In the genomic region with DNA sequence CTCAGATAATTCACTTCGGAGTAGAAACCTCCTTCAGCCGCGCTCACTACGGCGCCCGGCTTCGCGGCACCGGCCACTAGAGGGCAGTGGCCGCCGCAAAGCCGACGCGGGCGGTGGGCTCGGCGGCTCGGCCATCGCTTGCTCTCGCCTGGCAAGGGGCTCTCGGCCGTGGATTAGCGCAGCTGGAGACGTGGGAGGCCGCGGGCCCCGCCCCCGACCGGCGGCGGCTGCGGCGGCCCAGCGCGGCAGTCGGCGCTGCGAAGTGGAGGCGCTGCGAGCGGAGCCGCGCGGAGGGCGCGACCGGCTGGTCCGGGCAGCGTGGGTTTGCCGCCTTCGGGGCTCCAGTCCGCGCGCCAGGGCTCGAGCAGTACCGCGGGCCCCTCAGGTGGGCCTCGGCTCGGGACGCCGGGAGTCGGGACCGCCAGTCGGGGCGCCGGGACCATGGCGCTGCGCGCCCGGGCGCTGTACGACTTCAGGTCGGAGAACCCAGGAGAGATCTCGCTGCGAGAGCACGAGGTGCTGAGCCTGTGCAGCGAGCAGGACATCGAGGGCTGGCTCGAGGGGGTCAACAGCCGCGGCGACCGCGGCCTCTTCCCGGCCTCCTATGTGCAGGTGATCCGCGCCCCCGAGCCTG, we compare ENCODE assay signal across 1 cellular context.
TF ChIP-seq lines count a peak whose summit lies in the region.

A gene with protein sequence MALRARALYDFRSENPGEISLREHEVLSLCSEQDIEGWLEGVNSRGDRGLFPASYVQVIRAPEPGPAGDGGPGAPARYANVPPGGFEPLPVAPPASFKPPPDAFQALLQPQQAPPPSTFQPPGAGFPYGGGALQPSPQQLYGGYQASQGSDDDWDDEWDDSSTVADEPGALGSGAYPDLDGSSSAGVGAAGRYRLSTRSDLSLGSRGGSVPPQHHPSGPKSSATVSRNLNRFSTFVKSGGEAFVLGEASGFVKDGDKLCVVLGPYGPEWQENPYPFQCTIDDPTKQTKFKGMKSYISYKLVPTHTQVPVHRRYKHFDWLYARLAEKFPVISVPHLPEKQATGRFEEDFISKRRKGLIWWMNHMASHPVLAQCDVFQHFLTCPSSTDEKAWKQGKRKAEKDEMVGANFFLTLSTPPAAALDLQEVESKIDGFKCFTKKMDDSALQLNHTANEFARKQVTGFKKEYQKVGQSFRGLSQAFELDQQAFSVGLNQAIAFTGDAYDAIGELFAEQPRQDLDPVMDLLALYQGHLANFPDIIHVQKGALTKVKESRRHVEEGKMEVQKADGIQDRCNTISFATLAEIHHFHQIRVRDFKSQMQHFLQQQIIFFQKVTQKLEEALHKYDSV (plus strand): TSS at position 248 of the 634 bp plus-strand sequence. CDS start 194 bp downstream, at position 442.

TF ChIP-seq in HepG2, 621 proteins besides CTCF, POLR2A, EP300 and RAD21 (continued from another document):
- no peak for TF ChIP-seq MTA1 (CRISPR knock-in tag; IDR thresholded peaks at IDR 0.05; ENCODE audit: borderline replicate concordance)
- TF ChIP-seq ZNF841 (CRISPR knock-in tag; IDR thresholded peaks at IDR 0.05; ENCODE audit: borderline replicate concordance) = no peak
- TF ChIP-seq ZC3H4 (CRISPR knock-in tag; IDR thresholded peaks at IDR 0.05; ENCODE audit: borderline replicate concordance) = no peak
- TF ChIP-seq CHCHD3 (CRISPR knock-in tag; IDR thresholded peaks at IDR 0.05) = no peak
- TF ChIP-seq, protein P1, sequence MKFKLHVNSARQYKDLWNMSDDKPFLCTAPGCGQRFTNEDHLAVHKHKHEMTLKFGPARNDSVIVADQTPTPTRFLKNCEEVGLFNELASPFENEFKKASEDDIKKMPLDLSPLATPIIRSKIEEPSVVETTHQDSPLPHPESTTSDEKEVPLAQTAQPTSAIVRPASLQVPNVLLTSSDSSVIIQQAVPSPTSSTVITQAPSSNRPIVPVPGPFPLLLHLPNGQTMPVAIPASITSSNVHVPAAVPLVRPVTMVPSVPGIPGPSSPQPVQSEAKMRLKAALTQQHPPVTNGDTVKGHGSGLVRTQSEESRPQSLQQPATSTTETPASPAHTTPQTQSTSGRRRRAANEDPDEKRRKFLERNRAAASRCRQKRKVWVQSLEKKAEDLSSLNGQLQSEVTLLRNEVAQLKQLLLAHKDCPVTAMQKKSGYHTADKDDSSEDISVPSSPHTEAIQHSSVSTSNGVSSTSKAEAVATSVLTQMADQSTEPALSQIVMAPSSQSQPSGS (CRISPR knock-in tag; IDR thresholded peaks at IDR 0.05) = no peak
- no peak for TF ChIP-seq SP1 (IDR thresholded peaks at IDR 0.05)
- peak; percentile 75 for TF ChIP-seq SP1 (CRISPR knock-in tag; IDR thresholded peaks at IDR 0.05)
- TF ChIP-seq ASH2L (IDR thresholded peaks at IDR 0.05; ENCODE audit: insufficient read length, low read depth, low read length) = peak; percentile 52
- no peak for TF ChIP-seq GZF1 (CRISPR knock-in tag; IDR thresholded peaks at IDR 0.05)
- peak; percentile 69 for TF ChIP-seq PHF8 (CRISPR knock-in tag; IDR thresholded peaks at IDR 0.05)
- no peak; the same call in 1 of the 2 replicates for TF ChIP-seq ZNF782 (CRISPR knock-in tag; IDR thresholded peaks at IDR 0.05; ENCODE audit: borderline replicate concordance)
- peak; percentile 75; the same call in 1 of the 2 replicates for TF ChIP-seq ZNF614 (CRISPR knock-in tag; IDR thresholded peaks at IDR 0.05; ENCODE audit: borderline replicate concordance)
- no peak for TF ChIP-seq CC2D1A (CRISPR knock-in tag; IDR thresholded peaks at IDR 0.05)
- TF ChIP-seq, protein P2, sequence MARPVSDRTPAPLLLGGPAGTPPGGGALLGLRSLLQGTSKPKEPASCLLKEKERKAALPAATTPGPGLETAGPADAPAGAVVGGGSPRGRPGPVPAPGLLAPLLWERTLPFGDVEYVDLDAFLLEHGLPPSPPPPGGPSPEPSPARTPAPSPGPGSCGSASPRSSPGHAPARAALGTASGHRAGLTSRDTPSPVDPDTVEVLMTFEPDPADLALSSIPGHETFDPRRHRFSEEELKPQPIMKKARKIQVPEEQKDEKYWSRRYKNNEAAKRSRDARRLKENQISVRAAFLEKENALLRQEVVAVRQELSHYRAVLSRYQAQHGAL (CRISPR knock-in tag; IDR thresholded peaks at IDR 0.05; ENCODE audit: not compliant biosample characterization) = no peak
- TF ChIP-seq, protein P3, sequence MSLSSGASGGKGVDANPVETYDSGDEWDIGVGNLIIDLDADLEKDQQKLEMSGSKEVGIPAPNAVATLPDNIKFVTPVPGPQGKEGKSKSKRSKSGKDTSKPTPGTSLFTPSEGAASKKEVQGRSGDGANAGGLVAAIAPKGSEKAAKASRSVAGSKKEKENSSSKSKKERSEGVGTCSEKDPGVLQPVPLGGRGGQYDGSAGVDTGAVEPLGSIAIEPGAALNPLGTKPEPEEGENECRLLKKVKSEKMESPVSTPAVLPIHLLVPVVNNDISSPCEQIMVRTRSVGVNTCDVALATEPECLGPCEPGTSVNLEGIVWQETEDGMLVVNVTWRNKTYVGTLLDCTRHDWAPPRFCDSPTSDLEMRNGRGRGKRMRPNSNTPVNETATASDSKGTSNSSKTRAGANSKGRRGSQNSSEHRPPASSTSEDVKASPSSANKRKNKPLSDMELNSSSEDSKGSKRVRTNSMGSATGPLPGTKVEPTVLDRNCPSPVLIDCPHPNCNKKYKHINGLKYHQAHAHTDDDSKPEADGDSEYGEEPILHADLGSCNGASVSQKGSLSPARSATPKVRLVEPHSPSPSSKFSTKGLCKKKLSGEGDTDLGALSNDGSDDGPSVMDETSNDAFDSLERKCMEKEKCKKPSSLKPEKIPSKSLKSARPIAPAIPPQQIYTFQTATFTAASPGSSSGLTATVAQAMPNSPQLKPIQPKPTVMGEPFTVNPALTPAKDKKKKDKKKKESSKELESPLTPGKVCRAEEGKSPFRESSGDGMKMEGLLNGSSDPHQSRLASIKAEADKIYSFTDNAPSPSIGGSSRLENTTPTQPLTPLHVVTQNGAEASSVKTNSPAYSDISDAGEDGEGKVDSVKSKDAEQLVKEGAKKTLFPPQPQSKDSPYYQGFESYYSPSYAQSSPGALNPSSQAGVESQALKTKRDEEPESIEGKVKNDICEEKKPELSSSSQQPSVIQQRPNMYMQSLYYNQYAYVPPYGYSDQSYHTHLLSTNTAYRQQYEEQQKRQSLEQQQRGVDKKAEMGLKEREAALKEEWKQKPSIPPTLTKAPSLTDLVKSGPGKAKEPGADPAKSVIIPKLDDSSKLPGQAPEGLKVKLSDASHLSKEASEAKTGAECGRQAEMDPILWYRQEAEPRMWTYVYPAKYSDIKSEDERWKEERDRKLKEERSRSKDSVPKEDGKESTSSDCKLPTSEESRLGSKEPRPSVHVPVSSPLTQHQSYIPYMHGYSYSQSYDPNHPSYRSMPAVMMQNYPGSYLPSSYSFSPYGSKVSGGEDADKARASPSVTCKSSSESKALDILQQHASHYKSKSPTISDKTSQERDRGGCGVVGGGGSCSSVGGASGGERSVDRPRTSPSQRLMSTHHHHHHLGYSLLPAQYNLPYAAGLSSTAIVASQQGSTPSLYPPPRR (CRISPR knock-in tag; IDR thresholded peaks at IDR 0.05; ENCODE audit: borderline replicate concordance) = no peak
- TF ChIP-seq ZNF616 (CRISPR knock-in tag; IDR thresholded peaks at IDR 0.05; ENCODE audit: low read depth) = no peak
- peak; percentile 59; the same call in 1 of the 2 replicates for TF ChIP-seq ZNF331 (CRISPR knock-in tag; IDR thresholded peaks at IDR 0.05)
- TF ChIP-seq, protein P4, sequence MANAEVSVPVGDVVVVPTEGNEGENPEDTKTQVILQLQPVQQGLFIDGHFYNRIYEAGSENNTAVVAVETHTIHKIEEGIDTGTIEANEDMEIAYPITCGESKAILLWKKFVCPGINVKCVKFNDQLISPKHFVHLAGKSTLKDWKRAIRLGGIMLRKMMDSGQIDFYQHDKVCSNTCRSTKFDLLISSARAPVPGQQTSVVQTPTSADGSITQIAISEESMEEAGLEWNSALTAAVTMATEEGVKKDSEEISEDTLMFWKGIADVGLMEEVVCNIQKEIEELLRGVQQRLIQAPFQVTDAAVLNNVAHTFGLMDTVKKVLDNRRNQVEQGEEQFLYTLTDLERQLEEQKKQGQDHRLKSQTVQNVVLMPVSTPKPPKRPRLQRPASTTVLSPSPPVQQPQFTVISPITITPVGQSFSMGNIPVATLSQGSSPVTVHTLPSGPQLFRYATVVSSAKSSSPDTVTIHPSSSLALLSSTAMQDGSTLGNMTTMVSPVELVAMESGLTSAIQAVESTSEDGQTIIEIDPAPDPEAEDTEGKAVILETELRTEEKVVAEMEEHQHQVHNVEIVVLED (CRISPR knock-in tag; IDR thresholded peaks at IDR 0.05; ENCODE audit: borderline replicate concordance) = peak; percentile 80
- peak; percentile 46; the same call in 1 of the 2 replicates for TF ChIP-seq ZSCAN21 (CRISPR knock-in tag; IDR thresholded peaks at IDR 0.05; ENCODE audit: borderline replicate concordance)
- TF ChIP-seq SIN3B (IDR thresholded peaks at IDR 0.05; ENCODE audit: low read length) = peak; percentile 61; the same call in 1 of the 2 replicates
- TF ChIP-seq HMGA1 (CRISPR knock-in tag; conservative IDR thresholded peaks at IDR 0.05) = no peak
- TF ChIP-seq SYNCRIP (IDR thresholded peaks at IDR 0.05; ENCODE audit: insufficient read depth, low read depth, low read length) = no peak
- no peak for TF ChIP-seq MEF2D (CRISPR knock-in tag; IDR thresholded peaks at IDR 0.05)
- TF ChIP-seq SIN3A (IDR thresholded peaks at IDR 0.05; ENCODE audit: borderline replicate concordance, low read depth, low read length) = 0 out of 2 replicates have a peak, but pooled peaks have one; percentile 35
- TF ChIP-seq, protein P5, sequence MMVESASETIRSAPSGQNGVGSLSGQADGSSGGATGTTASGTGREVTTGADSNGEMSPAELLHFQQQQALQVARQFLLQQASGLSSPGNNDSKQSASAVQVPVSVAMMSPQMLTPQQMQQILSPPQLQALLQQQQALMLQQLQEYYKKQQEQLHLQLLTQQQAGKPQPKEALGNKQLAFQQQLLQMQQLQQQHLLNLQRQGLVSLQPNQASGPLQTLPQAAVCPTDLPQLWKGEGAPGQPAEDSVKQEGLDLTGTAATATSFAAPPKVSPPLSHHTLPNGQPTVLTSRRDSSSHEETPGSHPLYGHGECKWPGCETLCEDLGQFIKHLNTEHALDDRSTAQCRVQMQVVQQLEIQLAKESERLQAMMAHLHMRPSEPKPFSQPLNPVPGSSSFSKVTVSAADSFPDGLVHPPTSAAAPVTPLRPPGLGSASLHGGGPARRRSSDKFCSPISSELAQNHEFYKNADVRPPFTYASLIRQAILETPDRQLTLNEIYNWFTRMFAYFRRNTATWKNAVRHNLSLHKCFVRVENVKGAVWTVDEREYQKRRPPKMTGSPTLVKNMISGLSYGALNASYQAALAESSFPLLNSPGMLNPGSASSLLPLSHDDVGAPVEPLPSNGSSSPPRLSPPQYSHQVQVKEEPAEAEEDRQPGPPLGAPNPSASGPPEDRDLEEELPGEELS (CRISPR knock-in tag; IDR thresholded peaks at IDR 0.05) = peak; percentile 29; the same call in 1 of the 2 replicates
- no peak for TF ChIP-seq EHMT2 (IDR thresholded peaks at IDR 0.05; ENCODE audit: borderline replicate concordance, low read depth, low read length)
- TF ChIP-seq PPARG (CRISPR knock-in tag; conservative IDR thresholded peaks at IDR 0.05) = no peak; the same call in 1 of the 2 replicates
- no peak for TF ChIP-seq ZNF703 (CRISPR knock-in tag; IDR thresholded peaks at IDR 0.05; ENCODE audit: borderline replicate concordance)
- no peak for TF ChIP-seq ZNF224 (CRISPR knock-in tag; IDR thresholded peaks at IDR 0.05)
- TF ChIP-seq STAT5B (CRISPR knock-in tag; IDR thresholded peaks at IDR 0.05) = no peak
- peak; percentile 69; the same call in 1 of the 3 replicates for TF ChIP-seq MXI1 (IDR thresholded peaks at IDR 0.05; ENCODE audit: borderline replicate concordance, low read depth, low read length)
- TF ChIP-seq SIX4 (CRISPR knock-in tag; IDR thresholded peaks at IDR 0.05) = 0 out of 2 replicates have a peak, but pooled peaks have one; percentile 28
- TF ChIP-seq TBP (CRISPR knock-in tag; IDR thresholded peaks at IDR 0.05) = 0 out of 2 replicates have a peak, but pooled peaks have one; percentile 73
- no peak for TF ChIP-seq HNF4A (CRISPR knock-in tag; IDR thresholded peaks at IDR 0.05)
- TF ChIP-seq, protein P6, sequence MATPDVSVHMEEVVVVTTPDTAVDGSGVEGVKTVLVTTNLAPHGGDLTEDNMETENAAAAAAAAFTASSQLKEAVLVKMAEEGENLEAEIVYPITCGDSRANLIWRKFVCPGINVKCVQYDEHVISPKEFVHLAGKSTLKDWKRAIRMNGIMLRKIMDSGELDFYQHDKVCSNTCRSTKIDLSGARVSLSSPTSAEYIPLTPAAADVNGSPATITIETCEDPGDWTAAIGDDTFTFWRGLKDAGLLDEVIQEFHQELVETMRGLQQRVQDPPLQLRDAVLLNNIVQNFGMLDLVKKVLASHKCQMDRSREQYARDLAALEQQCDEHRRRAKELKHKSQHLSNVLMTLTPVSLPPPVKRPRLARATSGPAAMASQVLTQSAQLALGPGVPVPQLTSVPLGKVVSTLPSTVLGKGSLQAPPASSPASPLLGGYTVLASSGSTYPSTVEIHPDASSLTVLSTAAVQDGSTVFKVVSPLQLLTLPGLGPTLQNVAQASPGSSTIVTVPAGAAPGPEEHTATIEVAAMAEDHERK (CRISPR knock-in tag; IDR thresholded peaks at IDR 0.05; ENCODE audit: low read depth) = peak; percentile 37; the same call in 1 of the 2 replicates
- peak; percentile 90 for TF ChIP-seq KMT2B (CRISPR knock-in tag; IDR thresholded peaks at IDR 0.05)
- peak; percentile 53 for TF ChIP-seq FOXA3 (CRISPR knock-in tag; IDR thresholded peaks at IDR 0.05)
- TF ChIP-seq, protein P7, sequence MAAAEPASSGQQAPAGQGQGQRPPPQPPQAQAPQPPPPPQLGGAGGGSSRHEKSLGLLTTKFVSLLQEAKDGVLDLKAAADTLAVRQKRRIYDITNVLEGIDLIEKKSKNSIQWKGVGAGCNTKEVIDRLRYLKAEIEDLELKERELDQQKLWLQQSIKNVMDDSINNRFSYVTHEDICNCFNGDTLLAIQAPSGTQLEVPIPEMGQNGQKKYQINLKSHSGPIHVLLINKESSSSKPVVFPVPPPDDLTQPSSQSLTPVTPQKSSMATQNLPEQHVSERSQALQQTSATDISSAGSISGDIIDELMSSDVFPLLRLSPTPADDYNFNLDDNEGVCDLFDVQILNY (CRISPR knock-in tag; conservative IDR thresholded peaks at IDR 0.05) = peak; percentile 16; the same call in 1 of the 2 replicates
- TF ChIP-seq ZNF12 (CRISPR knock-in tag; IDR thresholded peaks at IDR 0.05) = no peak
- 0 out of 2 replicates have a peak, but pooled peaks have one; percentile 53 for TF ChIP-seq FOXM1 (CRISPR knock-in tag; IDR thresholded peaks at IDR 0.05)
